Comparison of ENCODE assay signal across 14 cellular contexts in the genomic region with DNA sequence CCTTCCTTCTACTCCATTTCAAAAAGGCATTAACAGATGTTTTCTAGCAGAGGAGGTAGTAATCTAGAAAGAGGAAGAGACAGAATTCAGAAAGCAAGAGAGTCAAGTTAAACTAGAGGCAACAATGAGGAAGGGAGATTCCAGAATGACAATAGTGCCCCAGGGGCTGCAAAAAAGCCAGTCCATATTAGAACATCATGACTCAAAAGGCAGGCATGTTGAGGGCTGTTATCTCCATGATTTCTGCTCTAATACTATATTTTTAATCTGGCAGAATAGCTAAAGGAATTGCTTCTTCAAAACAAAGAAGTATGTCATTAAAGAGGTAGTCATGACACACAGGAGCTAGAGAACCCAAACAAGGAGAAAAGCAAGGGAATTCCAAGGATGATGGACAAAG.
DNase-seq lines count a peak whose midpoint lies in the region; ATAC-seq and TF ChIP-seq lines count a peak whose summit lies in the region.
"Had no signal": no experiment of that assay in that cellular context is flagged by ENCODE, and none has a peak within 500 bp of the region (broad histone marks: within the 10 kb centered on the region; RNA-seq: fewer than 3 reads in every experiment).

No MANE protein-coding gene starts in this region.

- peak; percentile 49 for DNase-seq in GM06990 (ENCODE audit: extremely low read depth, insufficient read length)
- no peak for DNase-seq in epithelial cell of prostate (ENCODE audit: low read depth, low spot score)
- no peak for DNase-seq in T-helper 9 cell
- DNase-seq in activated CD4-positive, alpha-beta T cell treated with anti-CD3 and anti-CD28 coated beads, Interleukin-2, amount 50 U/mL, for 1 hour, result no peak
- DNase-seq in activated naive CD4-positive, alpha-beta T cell treated with Interleukin-2 at 50 U/mL for 16 hours, result no peak
- no peak for DNase-seq in chondrocyte (ENCODE audit: low spot score)
- DNase-seq: activated CD8-positive, alpha-beta memory T cell treated with anti-CD3 and anti-CD28 coated beads, Interleukin-2, amount 10 ng/mL, durations not matched to agents 7 days and 5 days; MG63; psoas muscle; RPMI8226 had no signal

- no peaks in the 10 kb centered on the region for H3K9me3 Mint-ChIP-seq in chondrocyte (ENCODE audit: low read depth)

- TF ChIP-seq CTCF in GM06990 (IDR thresholded peaks at IDR 0.05; ENCODE audit: insufficient read depth, low read length, poor library complexity, severe bottlenecking) (no peak), chondrocyte (IDR thresholded peaks at IDR 0.05) (no peak)

- peak overlapping the region; percentile 78 for H3K27ac ChIP-seq in epithelial cell of prostate
- H3K27ac ChIP-seq: coronary artery, psoas muscle had no signal

- H3K27me3 ChIP-seq in GM06990 (replicated peaks; ENCODE audit: control insufficient read depth, insufficient read depth, low read length), result no peaks in the 10 kb centered on the region
- H3K27me3 ChIP-seq: BLaER1 treated with 17β-estradiol and CSF1 and Interleukin-3, amounts not matched to agents 10 nM and 100 nM; MG63 had no signal

- H3K27me3 Mint-ChIP-seq in chondrocyte (ENCODE audit: low read depth), result no peaks in the 10 kb centered on the region
- H3K27me3 Mint-ChIP-seq: activated CD8-positive, alpha-beta memory T cell treated with anti-CD3 and anti-CD28 coated beads, Interleukin-2, amount 10 ng/mL, durations not matched to agents 7 days and 5 days had no signal

- H3K36me3 Mint-ChIP-seq in chondrocyte (ENCODE audit: low read depth), result peaks cover 2% of the 10 kb centered on the region
- H3K36me3 Mint-ChIP-seq: activated CD8-positive, alpha-beta memory T cell treated with anti-CD3 and anti-CD28 coated beads, Interleukin-2, amount 10 ng/mL, durations not matched to agents 7 days and 5 days had no signal

- ATAC-seq in GM21447 (IDR thresholded peaks at IDR 0.05; ENCODE audit: unreplicated experiment) (peak; percentile 56), HG03520 (IDR thresholded peaks at IDR 0.05; ENCODE audit: unreplicated experiment) (peak; percentile 66)
- ATAC-seq: activated CD8-positive, alpha-beta memory T cell treated with anti-CD3 and anti-CD28 coated beads, Interleukin-2, amount 10 ng/mL, durations not matched to agents 7 days and 5 days; psoas muscle had no signal

- no peak overlapping the region for H3K4me3 Mint-ChIP-seq in chondrocyte (ENCODE audit: unreplicated experiment)
- H3K4me3 Mint-ChIP-seq: activated CD8-positive, alpha-beta memory T cell treated with anti-CD3 and anti-CD28 coated beads, Interleukin-2, amount 10 ng/mL, durations not matched to agents 7 days and 5 days had no signal

- no peak overlapping the region for H3K27ac Mint-ChIP-seq in chondrocyte (ENCODE audit: unreplicated experiment)
- H3K27ac Mint-ChIP-seq: activated CD8-positive, alpha-beta memory T cell treated with anti-CD3 and anti-CD28 coated beads, Interleukin-2, amount 10 ng/mL, durations not matched to agents 7 days and 5 days had no signal

- no peak overlapping the region for H3K4me3 ChIP-seq in GM06990 (replicated peaks; ENCODE audit: low read depth, low read length)
- H3K4me3 ChIP-seq: BLaER1 treated with 17β-estradiol and CSF1 and Interleukin-3, amounts not matched to agents 10 nM and 100 nM; coronary artery; MG63; psoas muscle had no signal

- H3K4me1 Mint-ChIP-seq in chondrocyte (ENCODE audit: low read depth), result peaks cover 26% of the 10 kb centered on the region
- H3K4me1 Mint-ChIP-seq: activated CD8-positive, alpha-beta memory T cell treated with anti-CD3 and anti-CD28 coated beads, Interleukin-2, amount 10 ng/mL, durations not matched to agents 7 days and 5 days had no signal

- H3K36me3 ChIP-seq in GM06990 (ENCODE audit: control insufficient read depth, insufficient read depth, low read length), result no peaks in the 10 kb centered on the region
- H3K36me3 ChIP-seq: BLaER1 treated with 17β-estradiol and CSF1 and Interleukin-3, amounts not matched to agents 10 nM and 100 nM; MG63 had no signal
